In genomic region chr19:49499030-49499670, GRCh38 we compare ENCODE assay signal across 8 cellular contexts. TPM values are rescaled to one million over a fixed set of nuclear protein-coding genes. Genes with fewer than 3 reads are reported as not detected.
DNase-seq lines count a peak whose midpoint lies in the region; TF ChIP-seq lines count a peak whose summit lies in the region.

No MANE protein-coding gene starts in this region.

- POLR2A ChIA-PET in OCI-LY7 (lab: Charles Lee) = interaction anchor here (0.5 kb wide), 1 partner anchor 619 kb away, joined by 4 read pairs; no protein-coding TSS in a partner anchor

- peak overlapping the region; percentile 7 for H3K4me3 Mint-ChIP-seq in progenitor cell of endocrine pancreas (ENCODE audit: low read depth)

- no peaks in the 10 kb centered on the region for H3K9me2 ChIP-seq in OCI-LY7 (ENCODE audit: insufficient read depth, low read length)

- peak overlapping the region; percentile 100 for H3K4me2 ChIP-seq in OCI-LY7 (ENCODE audit: low read length)

- H3K79me2 ChIP-seq in OCI-LY7 (ENCODE audit: insufficient read depth, low read depth, low read length) = peaks cover 30% of the 10 kb centered on the region

- BruUV-seq in OCI-LY7 (replicated peaks; lab: Mats Ljungman, UMichigan) = no TSS peak

- H3K4me1 ChIP-seq in OCI-LY7 (ENCODE audit: insufficient read depth, low read length, poor library complexity, severe bottlenecking) = peaks cover 57% of the 10 kb centered on the region

- no peak for DNase-seq in GM06990 (ENCODE audit: extremely low read depth, insufficient read length)
- no peak for DNase-seq in OCI-LY7 (ENCODE audit: low spot score)
- DNase-seq in caudate nucleus (lab: John Stamatoyannopoulos, UW) = no peak
- DNase-seq in progenitor cell of endocrine pancreas (ENCODE audit: low spot score, unreplicated experiment) = no peak
- DNase-seq in SKM-1 treated with dmso at 0.1 percent for 144 hours (lab: John Stamatoyannopoulos, UW; ENCODE audit: unreplicated experiment) = no peak
- no peak for DNase-seq in germinal center (ENCODE audit: low spot score)
- no peak for DNase-seq in NCI-H524 (lab: John Stamatoyannopoulos, UW)
- DNase-seq in NCI-H2029 (lab: John Stamatoyannopoulos, UW) = no peak

- TF ChIP-seq CTCF in GM06990 (IDR thresholded peaks at IDR 0.05; ENCODE audit: insufficient read depth, low read length, poor library complexity, severe bottlenecking) = no peak
- no peak for TF ChIP-seq CTCF in OCI-LY7 (conservative IDR thresholded peaks at IDR 0.05; ENCODE audit: low read length)
- no peak for TF ChIP-seq CTCF in progenitor cell of endocrine pancreas (IDR thresholded peaks at IDR 0.05; ENCODE audit: unreplicated experiment)

- intact Hi-C loops in OCI-LY7 (cut with micrococcal nuclease; ENCODE audit: unreplicated experiment) = loop anchor here (10.0 kb wide), 2 partner anchors 266 to 864 kb away; partner anchors contain the start of genes AP2A1, DBP and TSKS

- H3K27ac Mint-ChIP-seq in progenitor cell of endocrine pancreas = peak overlapping the region; percentile 34

- H3K36me3 ChIP-seq in GM06990 (ENCODE audit: control insufficient read depth, insufficient read depth, low read length) (peaks cover 28% of the 10 kb centered on the region), OCI-LY7 (ENCODE audit: insufficient read depth, low read length) (peaks cover 40% of the 10 kb centered on the region)

- CTCF ChIA-PET in OCI-LY7 (lab: Charles Lee; ENCODE audit: unreplicated experiment) = no interaction called here

- H3K27ac ChIP-seq in OCI-LY7 (ENCODE audit: low read depth, low read length, poor library complexity, severe bottlenecking) = peak overlapping the region; percentile 84
- H3K27ac ChIP-seq in caudate nucleus (ENCODE audit: low read depth, low read length) = peak overlapping the region; percentile 12

- peaks cover 24% of the 10 kb centered on the region for H3K4me1 Mint-ChIP-seq in progenitor cell of endocrine pancreas (ENCODE audit: low read depth)

- H3K27me3 Mint-ChIP-seq in progenitor cell of endocrine pancreas = no peaks in the 10 kb centered on the region

- H3K4me3 ChIP-seq in GM06990 (replicated peaks; ENCODE audit: low read depth, low read length) (peak overlapping the region; percentile 95), OCI-LY7 (ENCODE audit: low read depth, low read length, poor library complexity, severe bottlenecking) (peak overlapping the region; percentile 98)

- no peaks in the 10 kb centered on the region for H3K27me3 ChIP-seq in GM06990 (replicated peaks; ENCODE audit: control insufficient read depth, insufficient read depth, low read length)

- H4K20me1 ChIP-seq in OCI-LY7 (ENCODE audit: insufficient read depth, low read length) = peaks cover 25% of the 10 kb centered on the region

- peaks cover 13% of the 10 kb centered on the region for H3K36me3 Mint-ChIP-seq in progenitor cell of endocrine pancreas (ENCODE audit: insufficient read depth)

- no peaks in the 10 kb centered on the region for H3K9me3 Mint-ChIP-seq in progenitor cell of endocrine pancreas (ENCODE audit: low read depth)

- H2AFZ ChIP-seq in OCI-LY7 (ENCODE audit: low read length) = no peak overlapping the region

- H3K9me3 ChIP-seq in OCI-LY7 (ENCODE audit: low read length) = no peaks in the 10 kb centered on the region

RNA-seq across cellular contexts. Expression of gene RPS11, which starts 2.9 kb away (rescaled TPM):
- 6,180 and 6,539 TPM in 2 replicates for total RNA-seq in OCI-LY7 (2014; rRNA removed; shearing (Covaris generic))
- total RNA-seq in OCI-LY7 (2022) (2,366 and 2,673 TPM in 2 replicates), progenitor cell of endocrine pancreas (2,272 and 2,377 TPM in 2 replicates)

RNA-seq across cellular contexts. Expression of gene RPL13A, which starts 11.7 kb away (rescaled TPM):
- 6,720 and 8,461 TPM in 2 replicates for total RNA-seq in OCI-LY7 (2014; rRNA removed; shearing (Covaris generic))
- 2,999 and 3,606 TPM in 2 replicates for total RNA-seq in OCI-LY7 (2022)
- 2,665 and 2,783 TPM in 2 replicates for total RNA-seq in progenitor cell of endocrine pancreas

RNA-seq across cellular contexts. Expression of gene FCGRT, which starts 13.3 kb away (rescaled TPM):
- 19.4 and 20.9 TPM in 2 replicates for total RNA-seq in OCI-LY7 (2014; rRNA removed; shearing (Covaris generic))
- 10.7 and 11.6 TPM in 2 replicates for total RNA-seq in OCI-LY7 (2022)
- 153 and 169 TPM in 2 replicates for total RNA-seq in progenitor cell of endocrine pancreas

RNA-seq across cellular contexts. Expression of gene FLT3LG, which starts 25.1 kb away (rescaled TPM):
- total RNA-seq in OCI-LY7 (2014; rRNA removed; shearing (Covaris generic)) = 8.2 and 10.1 TPM in 2 replicates
- total RNA-seq in OCI-LY7 (2022) (8.4 and 11.7 TPM in 2 replicates), progenitor cell of endocrine pancreas (0.96 and 1.1 TPM in 2 replicates)

RNA-seq across cellular contexts. Expression of gene RCN3, which starts 28.7 kb away (rescaled TPM):
- 0.77 and 1.4 TPM in 2 replicates for total RNA-seq in OCI-LY7 (2014; rRNA removed; shearing (Covaris generic))
- total RNA-seq in OCI-LY7 (2022) (1.3 and 2.1 TPM in 2 replicates), progenitor cell of endocrine pancreas (43.4 and 58.0 TPM in 2 replicates)
